8 cellular contexts compared by ENCODE assay signal in genomic region chr2:217223222-217223930, GRCh38.
DNase-seq lines count a peak whose midpoint lies in the region; ATAC-seq lines count a peak whose summit lies in the region.

No MANE protein-coding gene starts in this region.

- peaks cover 37 to 43% of the 10 kb centered on the region in 2 donors for H3K27me3 Mint-ChIP-seq in stimulated activated naive B cell treated with anti-CD40 and anti-IgM and Interleukin-4, amounts not matched to agents 10 μg/mL and 1 μg/mL and 100 μg/mL, for 72 hours

- H3K4me1 Mint-ChIP-seq in stimulated activated naive B cell treated with anti-CD40 and anti-IgM and Interleukin-4, amounts not matched to agents 10 μg/mL and 1 μg/mL and 100 μg/mL, for 72 hours: peaks cover 12 to 24% of the 10 kb centered on the region in 2 donors

- peak overlapping the region; percentile 81 for H3K27ac Mint-ChIP-seq in stimulated activated naive B cell treated with anti-CD40 and anti-IgM and Interleukin-4, amounts not matched to agents 10 μg/mL and 1 μg/mL and 100 μg/mL, for 72 hours

- peaks cover 10 to 13% of the 10 kb centered on the region in 2 donors for H3K9me3 Mint-ChIP-seq in stimulated activated naive B cell treated with anti-CD40 and anti-IgM and Interleukin-4, amounts not matched to agents 10 μg/mL and 1 μg/mL and 100 μg/mL, for 72 hours

- ATAC-seq in GM19397 (IDR thresholded peaks at IDR 0.05; ENCODE audit: unreplicated experiment): peak; percentile 71
- peak; percentile 82 for ATAC-seq in HG03439 (IDR thresholded peaks at IDR 0.05; ENCODE audit: unreplicated experiment)
- ATAC-seq in stimulated activated naive B cell treated with anti-CD40 and anti-IgM and Interleukin-4, amounts not matched to agents 10 μg/mL and 1 μg/mL and 100 μg/mL, for 72 hours (replicated peaks): peak; percentile 90 to 93

- DNase-seq in CMK (ENCODE audit: low read depth): peak; percentile 37
- peak; percentile 63 for DNase-seq in UCSD-AML1 (lab: John Stamatoyannopoulos, UW; ENCODE audit: unreplicated experiment)
- peak; percentile 69 for DNase-seq in glomerular visceral epithelial cell (ENCODE audit: extremely low spot score)
- peak; percentile 69 for DNase-seq in stimulated activated naive B cell treated with anti-CD40 and anti-IgM and Interleukin-4, amounts not matched to agents 10 μg/mL and 1 μg/mL and 100 μg/mL, for 72 hours
- DNase-seq in NCI-H446 treated with DMSO at 0.1 percent for 48 hours (lab: John Stamatoyannopoulos, UW): no peak
- DNase-seq in NCI-H1105 treated with DMSO at 0.1 percent for 48 hours (lab: John Stamatoyannopoulos, UW): no peak

- no peak overlapping the region for H3K4me3 Mint-ChIP-seq in stimulated activated naive B cell treated with anti-CD40 and anti-IgM and Interleukin-4, amounts not matched to agents 10 μg/mL and 1 μg/mL and 100 μg/mL, for 72 hours

- peaks cover 0 to 6% of the 10 kb centered on the region in 2 donors for H3K36me3 Mint-ChIP-seq in stimulated activated naive B cell treated with anti-CD40 and anti-IgM and Interleukin-4, amounts not matched to agents 10 μg/mL and 1 μg/mL and 100 μg/mL, for 72 hours

Comparison
In these comparisons a context has a peak if more than half of its experiments do, and no peak if none do; other contexts are left out.
1. DNase-seq: peak in CMK (single experiment), UCSD-AML1 (single experiment), glomerular visceral epithelial cell (single experiment) and stimulated activated naive B cell treated with anti-CD40 and anti-IgM and Interleukin-4, amounts not matched to agents 10 μg/mL and 1 μg/mL and 100 μg/mL, for 72 hours (single experiment); none in NCI-H446 treated with DMSO at 0.1 percent for 48 hours (single experiment) and NCI-H1105 treated with DMSO at 0.1 percent for 48 hours (single experiment).
2. Peak in every context shown above with its lines, with median percentiles within 50 percentile points of each other: ATAC-seq.